19 cellular contexts compared by ENCODE assay signal in the genomic region with DNA sequence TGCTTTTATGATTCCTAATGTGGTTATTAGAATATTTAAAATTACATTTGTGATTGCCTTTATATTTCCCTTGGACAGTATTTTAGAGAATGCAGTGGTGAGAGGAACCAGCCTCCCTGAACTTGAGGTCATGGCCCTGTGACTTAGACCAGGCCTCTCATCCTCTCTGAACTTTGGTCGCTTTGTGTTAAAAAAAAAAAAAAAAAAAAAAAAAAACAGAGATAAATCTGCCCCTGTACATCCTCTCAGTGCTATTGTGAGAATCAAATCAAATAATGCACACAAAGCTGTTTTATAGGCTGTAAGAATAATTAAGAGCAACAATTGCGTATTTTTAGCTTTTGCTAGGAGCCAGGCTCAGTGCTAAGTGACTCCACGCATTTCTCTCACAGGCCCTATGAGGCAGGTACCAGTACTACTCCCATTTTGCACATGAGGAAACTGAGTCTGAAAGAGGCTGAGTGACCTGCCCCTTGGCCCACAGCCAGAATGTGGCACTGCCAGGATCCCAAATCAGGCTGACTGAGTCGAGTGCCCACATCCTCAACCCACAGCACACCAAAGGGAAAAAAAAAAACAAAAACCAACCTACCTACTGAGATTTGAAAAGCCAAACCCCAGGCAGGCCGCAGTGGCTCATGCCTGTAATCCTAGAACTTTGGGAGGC.
DNase-seq lines count a peak whose midpoint lies in the region; ATAC-seq, FAIRE-seq and TF ChIP-seq lines count a peak whose summit lies in the region.
"Had no signal": no experiment of that assay in that cellular context is flagged by ENCODE, and none has a peak within 500 bp of the region (broad histone marks: within the 10 kb centered on the region; RNA-seq: fewer than 3 reads in every experiment).

No MANE protein-coding gene starts in this region.

- BruUV-seq in HepG2 (replicated peaks; lab: Mats Ljungman, UMichigan), result no TSS peak

- in situ Hi-C loops in HepG2 (cut with HindIII; ENCODE audit: extremely low pct_ligation_motif_present, low pct_unique_long_range_greater_than_20kb), result loop anchor here (5.0 to 10.0 kb wide), 2 partner anchors 167 to 360 kb away; no protein-coding TSS in a partner anchor

- intact Hi-C loops in HepG2 (cut with micrococcal nuclease; ENCODE audit: unreplicated experiment), result loop anchor here (5.0 to 10.0 kb wide), 2 partner anchors 360 to 573 kb away; no protein-coding TSS in a partner anchor
- intact Hi-C loops in upper lobe of right lung (cut with DNase I), result no loop called here

- no peak for TF ChIP-seq CTCF in HEK293 (tag by site-specific recombination; IDR thresholded peaks at IDR 0.05)
- no peak for TF ChIP-seq CTCF in HepG2 (CRISPR knock-in tag; IDR thresholded peaks at IDR 0.05)
- TF ChIP-seq CTCF in neural crest cell (conservative IDR thresholded peaks at IDR 0.05), result no peak
- TF ChIP-seq CTCF in upper lobe of right lung (IDR thresholded peaks at IDR 0.05), result no peak
- no peak for TF ChIP-seq CTCF in mesothelial cell of epicardium (IDR thresholded peaks at IDR 0.05; ENCODE audit: unreplicated experiment)

- ATAC-seq in HepG2 (peak; percentile 16), upper lobe of right lung (no peak), GM21723 (IDR thresholded peaks at IDR 0.05; ENCODE audit: unreplicated experiment) (no peak), HG03045 (IDR thresholded peaks at IDR 0.05; ENCODE audit: unreplicated experiment) (no peak)
- ATAC-seq: CD8-positive, alpha-beta T cell had no signal

- H3K4me1 ChIP-seq in HEK293 (ENCODE audit: control insufficient read depth, insufficient read depth, low read length), result no peaks in the 10 kb centered on the region; the same call in 1 of the 2 replicates
- peaks cover 65% of the 10 kb centered on the region for H3K4me1 ChIP-seq in HepG2 (ENCODE audit: insufficient read depth, low read length)
- H3K4me1 ChIP-seq in upper lobe of right lung, result no peaks in the 10 kb centered on the region

- DNase-seq in HepG2 (ENCODE audit: low spot score) (peak; percentile 76), neural crest cell (ENCODE audit: low read depth, low spot score) (no peak), upper lobe of right lung (peak; percentile 29), mesothelial cell of epicardium (ENCODE audit: low spot score in 2 of 2, unreplicated experiment in 2 of 2) (no peak)
- DNase-seq: 8988T; CD8-positive, alpha-beta T cell; DMS 273 treated with DMSO at 0.1 percent for 48 hours; GDM1; H9; KBM-7 had no signal

- 23% methylated on average over 4 of the region's 5 CpGs for WGBS in HepG2 (ENCODE audit: low lambda C conversion rate)

- H4K20me1 ChIP-seq in HepG2 (ENCODE audit: insufficient read depth, low read length), result no peaks in the 10 kb centered on the region

- H3K27ac Mint-ChIP-seq in neural crest cell (ENCODE audit: unreplicated experiment) (peak overlapping the region; percentile 19), mesothelial cell of epicardium (no peak overlapping the region)
- H3K27ac Mint-ChIP-seq: CD8-positive, alpha-beta T cell; H9; IgD-negative memory B cell had no signal

- H3K4me3 ChIP-seq in HEK293 (ENCODE audit: low read depth, low read length) (no peak overlapping the region), HepG2 (replicated peaks in 1 of 3; ENCODE audit: insufficient read depth in 1 of 3, low read depth in 2 of 3, low read length in 3 of 3) (no peak overlapping the region; a peak in 1 of 6 replicates), upper lobe of right lung (no peak overlapping the region)
- H3K4me3 ChIP-seq: BLaER1 treated with 17β-estradiol and CSF1 and Interleukin-3, amounts not matched to agents 10 nM and 100 nM had no signal

- H3K4me1 Mint-ChIP-seq in neural crest cell (peaks cover 13% of the 10 kb centered on the region), mesothelial cell of epicardium (peaks cover 26% of the 10 kb centered on the region)

- POLR2A ChIA-PET in HEK293 (lab: Yijun Ruan, JAX) (no interaction called here), HepG2 (lab: Yijun Ruan, JAX) (no interaction called here)

- H3K9ac ChIP-seq in HepG2 (ENCODE audit: insufficient read depth, low read depth, low read length), result no peak overlapping the region
- H3K9ac ChIP-seq: BLaER1 treated with 17β-estradiol and CSF1 and Interleukin-3, amounts not matched to agents 10 nM and 100 nM had no signal

- H3K9me3 ChIP-seq in HEK293 (ENCODE audit: control insufficient read depth, insufficient read depth, low read depth, low read length) (no peaks in the 10 kb centered on the region), HepG2 (ENCODE audit: low read length) (no peaks in the 10 kb centered on the region), upper lobe of right lung (no peaks in the 10 kb centered on the region)

- H3K27me3 ChIP-seq in HepG2 (ENCODE audit: control insufficient read depth in 1 of 2, insufficient read depth in 2 of 2, low read length in 2 of 2) (no peaks in the 10 kb centered on the region), upper lobe of right lung (no peaks in the 10 kb centered on the region)

- peaks cover 3% of the 10 kb centered on the region for H3K27me3 Mint-ChIP-seq in neural crest cell (ENCODE audit: low read depth)
- H3K27me3 Mint-ChIP-seq in mesothelial cell of epicardium (ENCODE audit: low read depth), result peaks cover 25% of the 10 kb centered on the region

- H3K27ac ChIP-seq in HEK293 (ENCODE audit: extremely low read depth, low read depth, low read length), result no peak overlapping the region
- no peak overlapping the region for H3K27ac ChIP-seq in HepG2 (ENCODE audit: extremely low read length, insufficient read depth, low read length)
- H3K27ac ChIP-seq in upper lobe of right lung, result no peak overlapping the region
- H3K27ac ChIP-seq: BLaER1 treated with 17β-estradiol and CSF1 and Interleukin-3, amounts not matched to agents 10 nM and 100 nM had no signal

- TF ChIP-seq EP300 in HepG2 (IDR thresholded peaks at IDR 0.05; ENCODE audit: low read depth in 2 of 2, low read length in 2 of 2) (0 out of 4 replicates have a peak, but pooled peaks of 1 of the 2 experiments have one; percentile 19), HepG2 (CRISPR knock-in tag; IDR thresholded peaks at IDR 0.05; ENCODE audit: borderline replicate concordance) (no peak)

- H3K4me3 Mint-ChIP-seq in neural crest cell (no peak overlapping the region), mesothelial cell of epicardium (no peak overlapping the region)
- H3K4me3 Mint-ChIP-seq: CD8-positive, alpha-beta T cell; H9 had no signal

- peak; percentile 43 for FAIRE-seq in HepG2 (lab: Jason Lieb, UNC)
- FAIRE-seq: GM12892, GM18507, H1, HTR-8/SVneo had no signal

- no peak overlapping the region for H2AFZ ChIP-seq in HepG2 (ENCODE audit: low read length)

- no peaks in the 10 kb centered on the region for H3K36me3 ChIP-seq in HEK293 (ENCODE audit: control insufficient read depth in 2 of 2, insufficient read depth in 1 of 2, low read length in 2 of 2)
- no peaks in the 10 kb centered on the region for H3K36me3 ChIP-seq in HepG2 (replicated peaks in 1 of 2; ENCODE audit: control insufficient read depth in 1 of 2, insufficient read depth in 2 of 2, low read length in 2 of 2)
- H3K36me3 ChIP-seq in upper lobe of right lung, result no peaks in the 10 kb centered on the region
- H3K36me3 ChIP-seq: BLaER1 treated with 17β-estradiol and CSF1 and Interleukin-3, amounts not matched to agents 10 nM and 100 nM had no signal

- CTCF ChIA-PET in HEK293 (lab: Yijun Ruan, JAX), result interaction anchor here (0.5 to 0.8 kb wide), 4 partner anchors 167 to 378 kb away, joined by 3 to 4 read pairs (median 3); no protein-coding TSS in a partner anchor
- CTCF ChIA-PET in HepG2 (lab: Yijun Ruan, JAX; ENCODE audit: low intra/inter-chr PET ratio, low total read pairs), result no interaction called here

- H3K9me3 Mint-ChIP-seq in neural crest cell (no peaks in the 10 kb centered on the region), mesothelial cell of epicardium (peaks cover 15% of the 10 kb centered on the region)

- no peak for TF ChIP-seq POLR2A in HepG2 (IDR thresholded peaks at IDR 0.05; ENCODE audit: insufficient read depth in 1 of 2, low read depth in 2 of 2, low read length in 2 of 2)

- no peaks in the 10 kb centered on the region for H3K79me2 ChIP-seq in HepG2 (ENCODE audit: insufficient read depth, low read length)

- H3K36me3 Mint-ChIP-seq in neural crest cell (ENCODE audit: low read depth) (no peaks in the 10 kb centered on the region), mesothelial cell of epicardium (peaks cover 1% of the 10 kb centered on the region)
- H3K36me3 Mint-ChIP-seq: IgD-negative memory B cell had no signal

- no peak for TF ChIP-seq RAD21 in HepG2 (CRISPR knock-in tag; IDR thresholded peaks at IDR 0.05)

- H3K4me2 ChIP-seq in HepG2 (ENCODE audit: low read depth, low read length), result peak overlapping the region; percentile 61
- H3K4me2 ChIP-seq: BLaER1 treated with 17β-estradiol and CSF1 and Interleukin-3, amounts not matched to agents 10 nM and 100 nM had no signal

TF ChIP-seq in HEK293, 187 proteins besides CTCF, POLR2A, EP300 and RAD21 (continues in another document):
- TF ChIP-seq ZNF335 (tag by site-specific recombination; conservative IDR thresholded peaks at IDR 0.05) (no peak), ZBTB17 (tag by site-specific recombination; IDR thresholded peaks at IDR 0.05) (peak; percentile 82), ZNF571 (tag by site-specific recombination; IDR thresholded peaks at IDR 0.05) (no peak), ZBTB48 (tag by site-specific recombination; IDR thresholded peaks at IDR 0.05) (no peak), ZNF610 (tag by site-specific recombination; IDR thresholded peaks at IDR 0.05; ENCODE audit: borderline replicate concordance) (no peak), ZNF214 (tag by site-specific recombination; IDR thresholded peaks at IDR 0.05; ENCODE audit: borderline replicate concordance) (no peak)

TF ChIP-seq in HepG2, 621 proteins besides CTCF, POLR2A, EP300 and RAD21 (continues in another document):
- TF ChIP-seq ZNF253 (CRISPR knock-in tag; IDR thresholded peaks at IDR 0.05; ENCODE audit: borderline replicate concordance) (no peak), ZNF607 (CRISPR knock-in tag; IDR thresholded peaks at IDR 0.05; ENCODE audit: borderline replicate concordance) (no peak)
- TF ChIP-seq, protein P1, sequence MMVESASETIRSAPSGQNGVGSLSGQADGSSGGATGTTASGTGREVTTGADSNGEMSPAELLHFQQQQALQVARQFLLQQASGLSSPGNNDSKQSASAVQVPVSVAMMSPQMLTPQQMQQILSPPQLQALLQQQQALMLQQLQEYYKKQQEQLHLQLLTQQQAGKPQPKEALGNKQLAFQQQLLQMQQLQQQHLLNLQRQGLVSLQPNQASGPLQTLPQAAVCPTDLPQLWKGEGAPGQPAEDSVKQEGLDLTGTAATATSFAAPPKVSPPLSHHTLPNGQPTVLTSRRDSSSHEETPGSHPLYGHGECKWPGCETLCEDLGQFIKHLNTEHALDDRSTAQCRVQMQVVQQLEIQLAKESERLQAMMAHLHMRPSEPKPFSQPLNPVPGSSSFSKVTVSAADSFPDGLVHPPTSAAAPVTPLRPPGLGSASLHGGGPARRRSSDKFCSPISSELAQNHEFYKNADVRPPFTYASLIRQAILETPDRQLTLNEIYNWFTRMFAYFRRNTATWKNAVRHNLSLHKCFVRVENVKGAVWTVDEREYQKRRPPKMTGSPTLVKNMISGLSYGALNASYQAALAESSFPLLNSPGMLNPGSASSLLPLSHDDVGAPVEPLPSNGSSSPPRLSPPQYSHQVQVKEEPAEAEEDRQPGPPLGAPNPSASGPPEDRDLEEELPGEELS (CRISPR knock-in tag; IDR thresholded peaks at IDR 0.05), result no peak

Comparison
In these comparisons a context has a peak if more than half of its experiments do, and no peak if none do; other contexts are left out.
1. DNase-seq: peak in HepG2 (single experiment) and upper lobe of right lung (single experiment); none in neural crest cell (single experiment) and mesothelial cell of epicardium (0 of 2).